23 cellular contexts compared by ENCODE assay signal in genomic region chr1:42887366-42887765, GRCh38. TPM values are rescaled to one million over a fixed set of nuclear protein-coding genes. Genes with fewer than 3 reads are reported as not detected.
DNase-seq lines count a peak whose midpoint lies in the region; ATAC-seq, FAIRE-seq and TF ChIP-seq lines count a peak whose summit lies in the region.
"Had no signal": no experiment of that assay in that cellular context is flagged by ENCODE, and none has a peak within 500 bp of the region (broad histone marks: within the 10 kb centered on the region; RNA-seq: fewer than 3 reads in every experiment).

No MANE protein-coding gene starts in this region.

- H4K20me1 ChIP-seq in GM23338 (replicated peaks; ENCODE audit: insufficient read depth) = no peaks in the 10 kb centered on the region
- no peaks in the 10 kb centered on the region for H4K20me1 ChIP-seq in K562 (replicated peaks; ENCODE audit: control insufficient read depth, insufficient read depth, low read length)
- H4K20me1 ChIP-seq: BLaER1 treated with 17β-estradiol and CSF1 and Interleukin-3, amounts not matched to agents 10 nM and 100 nM had no signal

- ATAC-seq in GM23338 (no peak; the same call in 2 of the 3 replicates), K562 (peak; percentile 18; the same call in 2 of the 3 replicates)
- no peak for ATAC-seq in activated naive CD8-positive, alpha-beta T cell treated with anti-CD3 and anti-CD28 coated beads, Interleukin-2, amount 50 U/mL, for 24 hours
- ATAC-seq: A549, HCT116 had no signal

- no peaks in the 10 kb centered on the region for H3K79me2 ChIP-seq in GM23338 (replicated peaks; ENCODE audit: insufficient read depth)
- no peaks in the 10 kb centered on the region for H3K79me2 ChIP-seq in K562 (ENCODE audit: control insufficient read depth, insufficient read depth, low read length)

- no peaks in the 10 kb centered on the region for H3F3A ChIP-seq in GM23338 (replicated peaks; ENCODE audit: low read depth)

- no peaks in the 10 kb centered on the region for H3K36me3 ChIP-seq in GM23338 (ENCODE audit: insufficient read depth)
- H3K36me3 ChIP-seq in K562 (ENCODE audit: control insufficient read depth, insufficient read depth, low read length) = no peaks in the 10 kb centered on the region
- H3K36me3 ChIP-seq: BE2C; BLaER1 treated with 17β-estradiol and CSF1 and Interleukin-3, amounts not matched to agents 10 nM and 100 nM had no signal

- no peaks in the 10 kb centered on the region for H3K27me3 ChIP-seq in GM23338 (ENCODE audit: insufficient read depth)
- peaks cover 0 to 6% of the 10 kb centered on the region in 2 experiments; a peak in 1 of 5 replicates for H3K27me3 ChIP-seq in K562 (ENCODE audit: control insufficient read depth in 2 of 2, insufficient read depth in 2 of 2, low read length in 2 of 2)
- H3K27me3 ChIP-seq: BE2C; BLaER1 treated with 17β-estradiol and CSF1 and Interleukin-3, amounts not matched to agents 10 nM and 100 nM had no signal

- WGBS in K562 (ENCODE audit: insufficient coverage, low coverage, missing lambda C conversion rate) = 73% methylated on average over 17 of the region's 20 CpGs

- H3K27ac Mint-ChIP-seq in GM23338 (no peak overlapping the region), neural crest cell (ENCODE audit: unreplicated experiment) (peak overlapping the region; percentile 62)
- no peak overlapping the region for H3K27ac Mint-ChIP-seq in activated naive CD8-positive, alpha-beta T cell treated with anti-CD3 and anti-CD28 coated beads, Interleukin-2, amount 50 U/mL, for 24 hours
- H3K27ac Mint-ChIP-seq: CD14-positive monocyte; CD4-positive, alpha-beta T cell; H9 had no signal

- POLR2A ChIA-PET in K562 (lab: Yijun Ruan, JAX) = no interaction called here

- DNase-seq in GM23338 (ENCODE audit: low spot score) (no peak), K562 (ENCODE audit: extremely low read depth in 1 of 4, low spot score in 3 of 4) (no peak), neural crest cell (ENCODE audit: low read depth, low spot score) (no peak), NCI-H128 (lab: John Stamatoyannopoulos, UW; ENCODE audit: unreplicated experiment) (no peak), NCI-H1417 treated with DMSO at 0.1 percent for 48 hours (lab: John Stamatoyannopoulos, UW) (no peak)
- no peak for DNase-seq in activated naive CD8-positive, alpha-beta T cell treated with anti-CD3 and anti-CD28 coated beads, Interleukin-2, amount 50 U/mL, for 24 hours
- DNase-seq: 8988T; ACHN; AML-193; Calu3; CD4-positive, alpha-beta T cell; CD8-positive, alpha-beta memory T cell; COR-L47; GF-D8; GOT3 had no signal

- no peaks in the 10 kb centered on the region for H3K4me1 ChIP-seq in GM23338 (ENCODE audit: insufficient read depth)
- H3K4me1 ChIP-seq in K562 (replicated peaks in 1 of 2; ENCODE audit: control insufficient read depth in 2 of 2, insufficient read depth in 2 of 2, low read length in 2 of 2) = peaks cover 0 to 24% of the 10 kb centered on the region in 2 experiments; a peak in 3 of 5 replicates
- H3K4me1 ChIP-seq: A549; BE2C; BLaER1 treated with 17β-estradiol and CSF1 and Interleukin-3, amounts not matched to agents 10 nM and 100 nM had no signal

- BruUV-seq in K562 (replicated peaks; lab: Mats Ljungman, UMichigan) = no TSS peak

- in situ Hi-C loops in K562 (cut with MboI) = no loop called here

- no peak overlapping the region for H3K9ac ChIP-seq in K562 (ENCODE audit: insufficient read depth in 1 of 2, low read depth in 2 of 2, low read length in 2 of 2)
- H3K9ac ChIP-seq: BLaER1 treated with 17β-estradiol and CSF1 and Interleukin-3, amounts not matched to agents 10 nM and 100 nM had no signal

- no peak overlapping the region for H3K4me3 Mint-ChIP-seq in GM23338
- no peak overlapping the region for H3K4me3 Mint-ChIP-seq in neural crest cell
- H3K4me3 Mint-ChIP-seq in activated naive CD8-positive, alpha-beta T cell treated with anti-CD3 and anti-CD28 coated beads, Interleukin-2, amount 50 U/mL, for 24 hours = no peak overlapping the region
- H3K4me3 Mint-ChIP-seq: CD14-positive monocyte; CD4-positive, alpha-beta T cell; CD8-positive, alpha-beta memory T cell; H9 had no signal

- H3K27me3 Mint-ChIP-seq in GM23338 (ENCODE audit: insufficient read depth, low read depth, poor library complexity) (no peaks in the 10 kb centered on the region), neural crest cell (ENCODE audit: low read depth) (no peaks in the 10 kb centered on the region)
- no peaks in the 10 kb centered on the region for H3K27me3 Mint-ChIP-seq in activated naive CD8-positive, alpha-beta T cell treated with anti-CD3 and anti-CD28 coated beads, Interleukin-2, amount 50 U/mL, for 24 hours

- no peak for TF ChIP-seq EP300 in K562 (IDR thresholded peaks at IDR 0.05; ENCODE audit: low read length)

- CTCF ChIA-PET in K562 (lab: Yijun Ruan, JAX; ENCODE audit: low intra/inter-chr PET ratio) = no interaction called here

- H3K4me2 ChIP-seq in GM23338 (no peak overlapping the region), K562 (ENCODE audit: insufficient read depth, low read length) (no peak overlapping the region)
- H3K4me2 ChIP-seq: A549; BLaER1 treated with 17β-estradiol and CSF1 and Interleukin-3, amounts not matched to agents 10 nM and 100 nM had no signal

- TF ChIP-seq POLR2A in K562 (conservative IDR thresholded peaks at IDR 0.05) = no peak

- H3K4me3 ChIP-seq in GM23338 (no peak overlapping the region), K562 (no peak overlapping the region)
- H3K4me3 ChIP-seq: A549; BLaER1 treated with 17β-estradiol and CSF1 and Interleukin-3, amounts not matched to agents 10 nM and 100 nM had no signal

- intact Hi-C loops in K562 (cut with micrococcal nuclease) = no loop called here

- peak overlapping the region; percentile 99 for H2AFZ ChIP-seq in GM23338
- H2AFZ ChIP-seq in K562 (ENCODE audit: low read depth, low read length) = peak overlapping the region; percentile 55

- H3K27ac ChIP-seq in GM23338 (ENCODE audit: low read depth) (no peak overlapping the region), K562 (ENCODE audit: extremely low read depth, low read depth, low read length) (no peak overlapping the region)
- H3K27ac ChIP-seq: A549; BLaER1 treated with 17β-estradiol and CSF1 and Interleukin-3, amounts not matched to agents 10 nM and 100 nM had no signal

- no peaks in the 10 kb centered on the region for H3K9me3 Mint-ChIP-seq in GM23338
- no peaks in the 10 kb centered on the region for H3K9me3 Mint-ChIP-seq in neural crest cell
- no peaks in the 10 kb centered on the region for H3K9me3 Mint-ChIP-seq in activated naive CD8-positive, alpha-beta T cell treated with anti-CD3 and anti-CD28 coated beads, Interleukin-2, amount 50 U/mL, for 24 hours
- H3K9me3 Mint-ChIP-seq: CD4-positive, alpha-beta T cell; CD8-positive, alpha-beta memory T cell; H9 had no signal

- no peak for TF ChIP-seq RAD21 in K562 (CRISPR knock-in tag; conservative IDR thresholded peaks at IDR 0.05 in 1 of 2, IDR thresholded peaks at IDR 0.05 in 1 of 2)

- no peaks in the 10 kb centered on the region for H3K9me3 ChIP-seq in K562 (replicated peaks; ENCODE audit: control insufficient read depth, insufficient read depth, low read depth, low read length)
- H3K9me3 ChIP-seq: A549, BE2C had no signal

- no peaks in the 10 kb centered on the region for H3K9me2 ChIP-seq in GM23338 (ENCODE audit: insufficient read depth)

- no peaks in the 10 kb centered on the region for H3K9me1 ChIP-seq in K562 (ENCODE audit: control insufficient read depth, insufficient read depth, low read length)

- no peak for TF ChIP-seq CTCF in GM23338 (conservative IDR thresholded peaks at IDR 0.05; ENCODE audit: low read depth in 2 of 2)
- no peak for TF ChIP-seq CTCF in K562 (IDR thresholded peaks at IDR 0.05 in 2 of 3, conservative IDR thresholded peaks at IDR 0.05 in 1 of 3; ENCODE audit: insufficient read depth in 2 of 3, low read depth in 1 of 3, low read length in 3 of 3)
- no peak for TF ChIP-seq CTCF in neural crest cell (conservative IDR thresholded peaks at IDR 0.05)

- no peak for FAIRE-seq in K562 (lab: Jason Lieb, UNC)
- FAIRE-seq: A549, GM12891, GM18507 had no signal

- H3K36me3 Mint-ChIP-seq in GM23338 (ENCODE audit: low read depth) = no peaks in the 10 kb centered on the region
- H3K36me3 Mint-ChIP-seq in neural crest cell (ENCODE audit: low read depth) = no peaks in the 10 kb centered on the region
- no peaks in the 10 kb centered on the region for H3K36me3 Mint-ChIP-seq in activated naive CD8-positive, alpha-beta T cell treated with anti-CD3 and anti-CD28 coated beads, Interleukin-2, amount 50 U/mL, for 24 hours (ENCODE audit: low read depth)
- H3K36me3 Mint-ChIP-seq: CD14-positive monocyte had no signal

- H3K4me1 Mint-ChIP-seq in GM23338 (no peaks in the 10 kb centered on the region), neural crest cell (peaks cover 6% of the 10 kb centered on the region)
- H3K4me1 Mint-ChIP-seq in activated naive CD8-positive, alpha-beta T cell treated with anti-CD3 and anti-CD28 coated beads, Interleukin-2, amount 50 U/mL, for 24 hours = no peaks in the 10 kb centered on the region
- H3K4me1 Mint-ChIP-seq: CD14-positive monocyte; CD8-positive, alpha-beta memory T cell; H9 had no signal

RNA-seq across cellular contexts. Expression of gene ZNF691, which starts 41.0 kb away (rescaled TPM):
- 26.4 and 27.7 TPM in 2 replicates for total RNA-seq in GM23338 (2014; rRNA removed; shearing (Covaris generic))
- polyA plus RNA-seq in GM23338 (2016; fragmentation: Nextera tagmentation; extraction: Ambion mirVana) = 21.3 and 22.0 TPM in 2 replicates
- 18.1 and 22.3 TPM in 2 replicates for total RNA-seq in K562 (2011; cell fraction: chromatin; rRNA removed; ENCODE audit: low replicate concordance)
- total RNA-seq in K562 (2011; cell fraction: nucleolus; rRNA removed) = 12.2 and 16.0 TPM in 2 replicates
- total RNA-seq in K562 (2011; cell fraction: nucleoplasm; rRNA removed) = 13.1 and 18.3 TPM in 2 replicates
- total RNA-seq in K562 (2014; rRNA removed) = 14.8 and 17.4 TPM in 2 replicates
- total RNA-seq in K562 (2014; rRNA removed; fragmentation: Illumina TruSeq; extraction: Trizol) = 10.8 and 11.8 TPM in 2 replicates
- 9.2 and 10.7 TPM in 2 replicates for total RNA-seq in K562 (2015; rRNA removed; fragmentation: Illumina TruSeq; extraction: Trizol)
- total RNA-seq in K562 (2021) = 11.7 and 15.2 TPM in 2 replicates
- 11.6 and 11.9 TPM in 2 replicates for polyA plus RNA-seq in K562 (2011; rRNA removed)
- 11.9 and 13.0 TPM in 2 replicates for polyA plus RNA-seq in K562 (2011; cell fraction: cytosol; rRNA removed)
- polyA plus RNA-seq in K562 (2011; cell fraction: nucleus; rRNA removed) = 30.8 and 50.7 TPM in 2 replicates
- 12.4 and 15.2 TPM in 2 replicates for polyA plus RNA-seq in K562 (2012)
- polyA plus RNA-seq in K562 (2014; fragmentation: Illumina TruSeq; extraction: Trizol) = 19.0 and 21.6 TPM in 2 replicates
- polyA plus RNA-seq in K562 (2014; fragmentation: Nextera tagmentation; extraction: Ambion mirVana) = 10 to 100 TPM; 20.0 to 30.4 TPM
- 10.7 and 14.0 TPM in 2 replicates for polyA plus RNA-seq in K562 (2014; rRNA removed)
- 6.7 and 7.1 TPM in 2 replicates for polyA minus RNA-seq in K562 (2011; rRNA and poly(A)+ RNA removed)
- polyA minus RNA-seq in K562 (2011; cell fraction: cytosol; rRNA and poly(A)+ RNA removed) = 2.5 and 3.7 TPM in 2 replicates
- polyA minus RNA-seq in K562 (2011; cell fraction: nucleus; rRNA and poly(A)+ RNA removed) = 11.0 and 16.6 TPM in 2 replicates
- total RNA-seq in neural crest cell = 19.1 TPM in 2 replicates
